In genomic region chr13:112587359-112587766, GRCh38 we compare ENCODE assay signal across 8 cellular contexts. TPM values are rescaled to one million over a fixed set of nuclear protein-coding genes. Genes with fewer than 3 reads are reported as not detected.
DNase-seq lines count a peak whose midpoint lies in the region; ATAC-seq and TF ChIP-seq lines count a peak whose summit lies in the region.

No MANE protein-coding gene starts in this region.

- H3K4me3 ChIP-seq in testis: peak overlapping the region; percentile 98

- DNase-seq in EL (peak; percentile 92), SHP77 treated with DMSO at 0.1 percent for 48 hours (lab: John Stamatoyannopoulos, UW) (peak; percentile 60), globus pallidus (ENCODE audit: low spot score) (peak; percentile 53), omental fat pad (ENCODE audit: low spot score) (peak; percentile 76), testis (peak; percentile 87)
- peak; percentile 74 for DNase-seq in activated naive CD4-positive, alpha-beta T cell treated with anti-CD3 and anti-CD28 coated beads, Interleukin-2, amount 10 ng/mL, durations not matched to agents 7 days and 5 days

- no peaks in the 10 kb centered on the region for H3K27me3 Mint-ChIP-seq in IgD-negative memory B cell
- peaks cover 2% of the 10 kb centered on the region for H3K27me3 Mint-ChIP-seq in activated naive CD4-positive, alpha-beta T cell treated with anti-CD3 and anti-CD28 coated beads, Interleukin-2, amount 10 ng/mL, durations not matched to agents 7 days and 5 days

- TF ChIP-seq POLR2A in testis (IDR thresholded peaks at IDR 0.05): no peak

- peaks cover 24 to 38% (median 29%) of the 10 kb centered on the region in 3 donors for H3K4me1 Mint-ChIP-seq in IgD-negative memory B cell
- peaks cover 38% of the 10 kb centered on the region for H3K4me1 Mint-ChIP-seq in activated naive CD4-positive, alpha-beta T cell treated with anti-CD3 and anti-CD28 coated beads, Interleukin-2, amount 10 ng/mL, durations not matched to agents 7 days and 5 days

- peak overlapping the region; percentile 93 to 95 for H3K27ac ChIP-seq in testis

- no peaks in the 10 kb centered on the region for H3K36me3 ChIP-seq in testis (ENCODE audit: low read depth, missing control alignments)

- peaks cover 0 to 4% (median 0%) of the 10 kb centered on the region in 3 donors for H3K9me3 Mint-ChIP-seq in IgD-negative memory B cell
- H3K9me3 Mint-ChIP-seq in activated naive CD4-positive, alpha-beta T cell treated with anti-CD3 and anti-CD28 coated beads, Interleukin-2, amount 10 ng/mL, durations not matched to agents 7 days and 5 days: no peaks in the 10 kb centered on the region

- no peaks in the 10 kb centered on the region for H3K36me3 Mint-ChIP-seq in IgD-negative memory B cell
- H3K36me3 Mint-ChIP-seq in activated naive CD4-positive, alpha-beta T cell treated with anti-CD3 and anti-CD28 coated beads, Interleukin-2, amount 10 ng/mL, durations not matched to agents 7 days and 5 days: peaks cover 17% of the 10 kb centered on the region

- 0 to 2% methylated on average over 9 to 37 of the region's 38 CpGs for WGBS in testis, 2 donors

- intact Hi-C loops in testis (cut with DNase I; ENCODE audit: low total_unique reads): no loop called here

- H3K9me3 ChIP-seq in testis: no peaks in the 10 kb centered on the region

- CTCF ChIA-PET in activated naive CD4-positive, alpha-beta T cell treated with anti-CD3 and anti-CD28 coated beads, Interleukin-2, amount 10 ng/mL, durations not matched to agents 7 days and 5 days (lab: Charles Lee): interaction anchor here (2.5 kb wide), 1 partner anchor 19 kb away, joined by 7 read pairs; no protein-coding TSS in a partner anchor

- H3K27me3 ChIP-seq in testis: no peaks in the 10 kb centered on the region

- TF ChIP-seq CTCF in omental fat pad (IDR thresholded peaks at IDR 0.05) (no peak), testis (IDR thresholded peaks at IDR 0.05) (no peak)

- peak overlapping the region; percentile 83 to 96 (median 91) for H3K4me3 Mint-ChIP-seq in IgD-negative memory B cell
- H3K4me3 Mint-ChIP-seq in activated naive CD4-positive, alpha-beta T cell treated with anti-CD3 and anti-CD28 coated beads, Interleukin-2, amount 10 ng/mL, durations not matched to agents 7 days and 5 days: peak overlapping the region; percentile 82

- peak overlapping the region; percentile 87 to 97 (median 90) for H3K27ac Mint-ChIP-seq in IgD-negative memory B cell
- H3K27ac Mint-ChIP-seq in activated naive CD4-positive, alpha-beta T cell treated with anti-CD3 and anti-CD28 coated beads, Interleukin-2, amount 10 ng/mL, durations not matched to agents 7 days and 5 days: peak overlapping the region; percentile 86

- H3K4me1 ChIP-seq in testis: no peaks in the 10 kb centered on the region

- peak; percentile 55 for ATAC-seq in GM21528 (IDR thresholded peaks at IDR 0.05; ENCODE audit: low FRiP score, unreplicated experiment)
- ATAC-seq in omental fat pad (ENCODE audit: low FRiP score): peak; percentile 97

RNA-seq across cellular contexts. Expression of gene TUBGCP3, which starts 0.6 kb away (rescaled TPM):
- polyA plus RNA-seq in IgD-negative memory B cell: 17.9 TPM
- 10 to 100 TPM; 18.4 to 39.4 (median 27.4) TPM for total RNA-seq in omental fat pad
- total RNA-seq in testis: 10 to 100 TPM; 53.1 TPM
- polyA plus RNA-seq in testis (ENCODE audit: insufficient read depth, low read depth, low replicate concordance): 42.4 TPM

Comparison
In these comparisons a context has a peak if more than half of its experiments do, and no peak if none do; other contexts are left out.
1. Peak in every context shown above with its lines: DNase-seq, ATAC-seq, H3K4me3 ChIP-seq and H3K27ac ChIP-seq.